In the genomic region with DNA sequence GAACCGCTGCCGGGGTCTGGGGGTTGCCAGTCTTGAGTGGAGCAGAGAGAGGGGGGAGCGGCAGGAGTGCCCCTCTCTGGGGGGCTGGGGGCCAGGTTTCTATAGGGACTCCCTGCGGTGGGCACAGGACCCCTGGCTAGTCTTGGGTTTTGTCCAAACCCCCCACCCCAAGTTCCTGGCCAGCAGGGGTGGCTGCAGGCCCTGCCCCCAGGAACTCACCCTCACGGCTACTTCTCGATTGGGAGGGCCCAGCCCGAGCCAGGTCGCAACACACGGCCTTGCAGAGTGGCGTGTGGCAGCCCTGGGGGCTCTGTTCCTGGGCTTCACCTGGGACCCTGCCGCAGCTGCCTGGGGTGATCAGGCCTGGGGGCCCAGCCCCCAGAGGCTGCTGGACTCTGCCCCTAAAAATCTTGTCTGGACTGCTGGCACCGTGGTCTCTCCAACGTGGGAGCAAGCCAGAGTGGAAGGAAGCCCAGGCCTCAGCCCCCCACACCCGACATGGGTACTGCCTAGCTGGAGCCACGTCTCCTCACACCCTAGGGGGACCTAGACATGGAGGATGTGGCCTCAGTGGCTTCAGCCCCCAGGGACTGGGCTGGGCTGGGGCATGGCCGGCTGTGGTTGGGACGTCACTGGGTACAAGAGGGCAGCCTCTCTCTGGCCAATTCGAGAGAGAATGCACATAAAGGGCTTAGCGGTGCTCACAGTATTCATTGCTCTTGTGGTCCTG, we compare ENCODE assay signal across 17 cellular contexts. TPM values are rescaled to one million over a fixed set of nuclear protein-coding genes. Genes with fewer than 3 reads are reported as not detected.
DNase-seq lines count a peak whose midpoint lies in the region; ATAC-seq and TF ChIP-seq lines count a peak whose summit lies in the region.
"Had no signal": no experiment of that assay in that cellular context is flagged by ENCODE, and none has a peak within 500 bp of the region (broad histone marks: within the 10 kb centered on the region; RNA-seq: fewer than 3 reads in every experiment).

No MANE protein-coding gene starts in this region.

- no peak for TF ChIP-seq POLR2A in gastrocnemius medialis (IDR thresholded peaks at IDR 0.05)

- H3K4me3 ChIP-seq in GM23338, result peak overlapping the region; percentile 57
- peak overlapping the region; percentile 98 for H3K4me3 ChIP-seq in SJCRH30
- peak overlapping the region; percentile 74 to 94 (median 78) for H3K4me3 ChIP-seq in gastrocnemius medialis
- no peak overlapping the region for H3K4me3 ChIP-seq in CD8-positive, alpha-beta T cell (ENCODE audit: low read depth, low read length)
- no peak overlapping the region for H3K4me3 ChIP-seq in PC-9

- no peaks in the 10 kb centered on the region for H3K9me2 ChIP-seq in GM23338 (ENCODE audit: insufficient read depth)
- no peaks in the 10 kb centered on the region for H3K9me2 ChIP-seq in PC-9 (ENCODE audit: insufficient read depth)

- in situ Hi-C loops in gastrocnemius medialis (cut with MboI; ENCODE audit: low sequenced_read_pairs in 4 of 4), result no loop called here

- H3K27ac ChIP-seq in GM23338 (ENCODE audit: low read depth), result no peak overlapping the region
- peak overlapping the region; percentile 97 for H3K27ac ChIP-seq in SJCRH30
- peak overlapping the region; percentile 91 to 99 (median 96) for H3K27ac ChIP-seq in gastrocnemius medialis
- H3K27ac ChIP-seq in CD8-positive, alpha-beta T cell (ENCODE audit: low read depth, low read length), result no peak overlapping the region
- H3K27ac ChIP-seq in PC-9, result no peak overlapping the region
- H3K27ac ChIP-seq: pancreas, skin epidermis, thoracic aorta had no signal

- H3K27ac Mint-ChIP-seq in GM23338, result no peak overlapping the region
- H3K27ac Mint-ChIP-seq in CD8-positive, alpha-beta T cell, result no peak overlapping the region
- H3K27ac Mint-ChIP-seq: activated CD4-positive, alpha-beta memory T cell treated with anti-CD3 and anti-CD28 coated beads for 36 hours; WTC11 had no signal

- peak overlapping the region; percentile 19; the same call in 1 of the 3 replicates for H3K4me3 Mint-ChIP-seq in GM23338
- no peak overlapping the region for H3K4me3 Mint-ChIP-seq in CD8-positive, alpha-beta T cell
- H3K4me3 Mint-ChIP-seq: activated CD4-positive, alpha-beta memory T cell treated with anti-CD3 and anti-CD28 coated beads for 36 hours; WTC11 had no signal

- H3K4me1 ChIP-seq in GM23338 (ENCODE audit: insufficient read depth) (peaks cover 12% of the 10 kb centered on the region), SJCRH30 (peaks cover 48% of the 10 kb centered on the region), gastrocnemius medialis (peaks cover 36 to 49% of the 10 kb centered on the region in 2 donors), PC-9 (replicated peaks; ENCODE audit: insufficient read depth) (peaks cover 9% of the 10 kb centered on the region)
- peaks cover 24% of the 10 kb centered on the region for H3K4me1 ChIP-seq in CD8-positive, alpha-beta T cell (ENCODE audit: insufficient read depth, low read length)

- peaks cover 14% of the 10 kb centered on the region for H3K27me3 Mint-ChIP-seq in GM23338 (ENCODE audit: insufficient read depth, low read depth, poor library complexity)
- H3K27me3 Mint-ChIP-seq in CD8-positive, alpha-beta T cell (ENCODE audit: low read depth), result no peaks in the 10 kb centered on the region

- no peaks in the 10 kb centered on the region for H3K36me3 Mint-ChIP-seq in GM23338 (ENCODE audit: low read depth)
- no peaks in the 10 kb centered on the region for H3K36me3 Mint-ChIP-seq in CD8-positive, alpha-beta T cell
- H3K36me3 Mint-ChIP-seq: activated CD4-positive, alpha-beta memory T cell treated with anti-CD3 and anti-CD28 coated beads for 36 hours; WTC11 had no signal

- no peak for TF ChIP-seq CTCF in GM23338 (conservative IDR thresholded peaks at IDR 0.05; ENCODE audit: low read depth in 2 of 2)
- no peak for TF ChIP-seq CTCF in gastrocnemius medialis (IDR thresholded peaks at IDR 0.05 in 4 of 5, conservative IDR thresholded peaks at IDR 0.05 in 1 of 5)
- no peak for TF ChIP-seq CTCF in CD8-positive, alpha-beta T cell (IDR thresholded peaks at IDR 0.05)
- no peak for TF ChIP-seq CTCF in PC-9 (conservative IDR thresholded peaks at IDR 0.05)

- H4K20me1 ChIP-seq in GM23338 (replicated peaks; ENCODE audit: insufficient read depth), result no peaks in the 10 kb centered on the region
- no peaks in the 10 kb centered on the region; the same call in 1 of the 2 replicates for H4K20me1 ChIP-seq in PC-9 (ENCODE audit: insufficient read depth)

- ATAC-seq in GM23338 (no peak), left lobe of liver (peak; percentile 57), gastrocnemius medialis (peak in 1 of 2 donors; percentile 17)
- no peak for ATAC-seq in CD8-positive, alpha-beta T cell

- intact Hi-C loops in gastrocnemius medialis (cut with DNase I; ENCODE audit: low total_unique reads), result no loop called here
- intact Hi-C loops in CD8-positive, alpha-beta T cell (cut with DNase I, micrococcal nuclease), result loop anchor here in 1 of 2 experiments (5.0 kb wide), 1 partner anchor 720 kb away; a partner anchor contains a TSS
- intact Hi-C loops in PC-9 (cut with micrococcal nuclease; ENCODE audit: unreplicated experiment), result loop anchor here (10.0 kb wide), 1 partner anchor 718 kb away; a partner anchor contains a TSS

- H3K9me3 ChIP-seq in SJCRH30 (replicated peaks) (no peaks in the 10 kb centered on the region), gastrocnemius medialis (no peaks in the 10 kb centered on the region), PC-9 (ENCODE audit: insufficient read depth, low read depth) (no peaks in the 10 kb centered on the region)
- H3K9me3 ChIP-seq in CD8-positive, alpha-beta T cell (ENCODE audit: low read length), result no peaks in the 10 kb centered on the region
- H3K9me3 ChIP-seq: pancreas, thoracic aorta had no signal

- no peaks in the 10 kb centered on the region for H3K36me3 ChIP-seq in GM23338 (ENCODE audit: insufficient read depth)
- H3K36me3 ChIP-seq in SJCRH30, result peaks cover 45% of the 10 kb centered on the region
- H3K36me3 ChIP-seq in gastrocnemius medialis, result no peaks in the 10 kb centered on the region
- H3K36me3 ChIP-seq in CD8-positive, alpha-beta T cell (ENCODE audit: insufficient read depth, low read length), result no peaks in the 10 kb centered on the region
- H3K36me3 ChIP-seq in PC-9 (ENCODE audit: low read depth), result no peaks in the 10 kb centered on the region
- H3K36me3 ChIP-seq: pancreas, thoracic aorta had no signal

- DNase-seq in GM23338 (ENCODE audit: low spot score) (no peak), SJCRH30 (peak; percentile 40 to 49), left lobe of liver (ENCODE audit: low spot score) (no peak), gastrocnemius medialis (no peak), PC-9 (no peak)
- no peak for DNase-seq in activated naive CD4-positive, alpha-beta T cell treated with Interleukin-2 at 50 U/mL for 16 hours
- no peak for DNase-seq in CD8-positive, alpha-beta T cell
- DNase-seq in activated CD4-positive, CD25-positive, alpha-beta regulatory T cell (lab: John Stamatoyannopoulos, UW), result no peak
- DNase-seq: GOT3 had no signal

- H3K79me2 ChIP-seq in GM23338 (replicated peaks; ENCODE audit: insufficient read depth) (no peaks in the 10 kb centered on the region), PC-9 (ENCODE audit: low read depth) (no peaks in the 10 kb centered on the region)

- CTCF ChIA-PET in CD8-positive, alpha-beta T cell (lab: Charles Lee), result no interaction called here
- CTCF ChIA-PET in PC-9 (lab: Charles Lee), result no interaction called here

- H3K4me1 Mint-ChIP-seq in GM23338, result peaks cover 16% of the 10 kb centered on the region
- peaks cover 6% of the 10 kb centered on the region for H3K4me1 Mint-ChIP-seq in CD8-positive, alpha-beta T cell (ENCODE audit: low read depth)

- no peaks in the 10 kb centered on the region for H3K27me3 ChIP-seq in GM23338 (ENCODE audit: insufficient read depth)
- no peaks in the 10 kb centered on the region; the same call in 1 of the 2 replicates for H3K27me3 ChIP-seq in SJCRH30
- H3K27me3 ChIP-seq in gastrocnemius medialis, result peaks cover 3 to 11% (median 4%) of the 10 kb centered on the region in 3 donors
- H3K27me3 ChIP-seq in CD8-positive, alpha-beta T cell (ENCODE audit: insufficient read depth, low read length), result no peaks in the 10 kb centered on the region
- H3K27me3 ChIP-seq in PC-9 (ENCODE audit: insufficient read depth, low read depth), result peaks cover 32% of the 10 kb centered on the region

- peak overlapping the region; percentile 87; the same call in 1 of the 2 replicates for H3K4me2 ChIP-seq in GM23338
- no peak overlapping the region for H3K4me2 ChIP-seq in PC-9

- no peaks in the 10 kb centered on the region for H3K9me3 Mint-ChIP-seq in GM23338
- no peaks in the 10 kb centered on the region for H3K9me3 Mint-ChIP-seq in CD8-positive, alpha-beta T cell
- H3K9me3 Mint-ChIP-seq: activated CD4-positive, alpha-beta memory T cell treated with anti-CD3 and anti-CD28 coated beads for 36 hours; WTC11 had no signal

- BruUV-seq in PC-9 (replicated peaks; lab: Mats Ljungman, UMichigan), result no TSS peak

- POLR2A ChIA-PET in CD8-positive, alpha-beta T cell (lab: Charles Lee), result interaction anchor here (0.6 kb wide), 1 partner anchor 314 kb away, joined by 3 read pairs; no protein-coding TSS in a partner anchor
- POLR2A ChIA-PET in PC-9 (lab: Charles Lee; ENCODE audit: unreplicated experiment), result no interaction called here

- no peaks in the 10 kb centered on the region for H3F3A ChIP-seq in GM23338 (replicated peaks; ENCODE audit: low read depth)
- peaks cover 11% of the 10 kb centered on the region; the same call in 1 of the 2 replicates for H3F3A ChIP-seq in PC-9 (ENCODE audit: insufficient read depth, low read depth)

- H2AFZ ChIP-seq in GM23338, result no peak overlapping the region
- H2AFZ ChIP-seq in PC-9, result no peak overlapping the region

TF ChIP-seq in GM23338, 12 proteins besides CTCF, POLR2A, EP300 and RAD21 (continues in another document):
- no peak for TF ChIP-seq STAT1 (IDR thresholded peaks at IDR 0.05; ENCODE audit: unreplicated experiment)

RNA-seq across cellular contexts. Expression of a gene that starts 0.8 kb away (rescaled TPM):
- total RNA-seq in GM23338 (2014; rRNA removed; shearing (Covaris generic)), result 0.12 and 1.0 TPM in 2 replicates
- polyA plus RNA-seq in GM23338 (2016; fragmentation: Nextera tagmentation; extraction: Ambion mirVana), result 0.61 and 0.63 TPM in 2 replicates
- 162 and 186 TPM in 2 replicates for total RNA-seq in SJCRH30 (2014; rRNA removed; shearing (Covaris generic))
- 4.3 TPM for total RNA-seq in left lobe of liver
- 10 to 100 TPM; 48.5 to 60.8 (median 51.0) TPM for total RNA-seq in gastrocnemius medialis
- under 1 TPM in 1 of 2 experiments, not detected in 1; 0.24 TPM for total RNA-seq in CD8-positive, alpha-beta T cell
- total RNA-seq in PC-9 (2021), result not detected in 2 replicates
- total RNA-seq: activated CD4-positive, alpha-beta memory T cell treated with anti-CD3 and anti-CD28 coated beads for 36 hours; HT1080; T-helper 2 cell treated with Interferon-gamma antibody and Interleukin-4, amounts not matched to agents 100 ng/mL and 5 ng/mL, for 36 hours had no signal
- polyA plus RNA-seq: mammary epithelial cell had no signal

RNA-seq across cellular contexts. Expression of a gene that starts 28.0 kb away (rescaled TPM):
- 7.9 and 13.8 TPM in 2 replicates for total RNA-seq in GM23338 (2014; rRNA removed; shearing (Covaris generic))
- polyA plus RNA-seq in GM23338 (2016; fragmentation: Nextera tagmentation; extraction: Ambion mirVana), result 2.1 TPM in 2 replicates
- total RNA-seq in SJCRH30 (2014; rRNA removed; shearing (Covaris generic)), result 0.18 TPM in 1 of 2 replicates, not detected in the other
- total RNA-seq in left lobe of liver (0.30 TPM), gastrocnemius medialis (not detected), PC-9 (2021) (2.5 and 5.4 TPM in 2 replicates)
- total RNA-seq in CD8-positive, alpha-beta T cell, result under 1 TPM in 1 of 2 experiments, not detected in 1; 0.33 TPM
- total RNA-seq: HT1080 had no signal
- polyA plus RNA-seq: mammary epithelial cell had no signal

RNA-seq across cellular contexts. Expression of a gene that starts 45.2 kb away (rescaled TPM):
- 18.1 and 43.4 TPM in 2 replicates for total RNA-seq in GM23338 (2014; rRNA removed; shearing (Covaris generic))
- polyA plus RNA-seq in GM23338 (2016; fragmentation: Nextera tagmentation; extraction: Ambion mirVana), result 5.4 and 7.9 TPM in 2 replicates
- total RNA-seq in SJCRH30 (2014; rRNA removed; shearing (Covaris generic)), result 24.1 and 33.5 TPM in 2 replicates
- total RNA-seq in left lobe of liver, result 5.3 TPM
- 10 to 100 TPM; 10.7 to 21.3 (median 17.9) TPM for total RNA-seq in gastrocnemius medialis
- 1 to 10 TPM; 8.4 to 8.9 TPM for total RNA-seq in CD8-positive, alpha-beta T cell
- total RNA-seq in PC-9 (2021), result 9.5 and 15.7 TPM in 2 replicates

Comparison
In these comparisons a context has a peak if more than half of its experiments do, and no peak if none do; other contexts are left out.
1. DNase-seq: peak in SJCRH30 (2 of 2); none in GM23338 (single experiment), left lobe of liver (single experiment), gastrocnemius medialis (0 of 2), activated naive CD4-positive, alpha-beta T cell treated with Interleukin-2 at 50 U/mL for 16 hours (single experiment), CD8-positive, alpha-beta T cell (0 of 7), PC-9 (0 of 2) and activated CD4-positive, CD25-positive, alpha-beta regulatory T cell (0 of 4).
2. H3K27ac ChIP-seq: peak in SJCRH30 (single experiment) and gastrocnemius medialis (4 of 4); none in GM23338 (single experiment), CD8-positive, alpha-beta T cell (single experiment) and PC-9 (single experiment).
3. H3K4me3 ChIP-seq: peak in GM23338 (single experiment), SJCRH30 (single experiment) and gastrocnemius medialis (4 of 4); none in CD8-positive, alpha-beta T cell (single experiment) and PC-9 (single experiment).